Comparison of ENCODE assay signal across 2 cellular contexts in genomic region chr21:46243865-46244490, GRCh38.
TF ChIP-seq lines count a peak whose summit lies in the region.

No MANE protein-coding gene starts in this region.

TF ChIP-seq in GM23338, 12 proteins besides CTCF, POLR2A, EP300 and RAD21:
- TF ChIP-seq POLR2AphosphoS5 (IDR thresholded peaks at IDR 0.05; ENCODE audit: low read depth), result peak; percentile 14; the same call in 1 of the 2 replicates
- no peak for TF ChIP-seq NANOG (IDR thresholded peaks at IDR 0.05; ENCODE audit: borderline replicate concordance)

TF ChIP-seq in K562, 482 proteins besides CTCF, POLR2A, EP300 and RAD21:
- TF ChIP-seq PATZ1 (CRISPR knock-in tag; IDR thresholded peaks at IDR 0.05; ENCODE audit: borderline replicate concordance) (no peak), NR2F6 (CRISPR knock-in tag; IDR thresholded peaks at IDR 0.05) (no peak), POLR2B (IDR thresholded peaks at IDR 0.05; ENCODE audit: low read depth, partially characterized antibody) (peak; percentile 16), EZH2 (IDR thresholded peaks at IDR 0.05; ENCODE audit: borderline replicate concordance, low read depth, low read length) (no peak)
